27 cellular contexts compared by ENCODE assay signal in genomic region chr12:19199322-19199721, GRCh38.
DNase-seq lines count a peak whose midpoint lies in the region; ATAC-seq and TF ChIP-seq lines count a peak whose summit lies in the region.
"Had no signal": no experiment of that assay in that cellular context is flagged by ENCODE, and none has a peak within 500 bp of the region (broad histone marks: within the 10 kb centered on the region; RNA-seq: fewer than 3 reads in every experiment).

No MANE protein-coding gene starts in this region.

- intact Hi-C loops in ovary (cut with DNase I): no loop called here

- POLR2A ChIA-PET in HEK293T (lab: Yijun Ruan, JAX): interaction anchor here (0.6 kb wide), 1 partner anchor 13 kb away, joined by 3 read pairs; no protein-coding TSS in a partner anchor

- no peak for TF ChIP-seq EP300 in ovary (IDR thresholded peaks at IDR 0.05)

- ATAC-seq in HG03095 (IDR thresholded peaks at IDR 0.05; ENCODE audit: unreplicated experiment): no peak
- no peak for ATAC-seq in HG03520 (IDR thresholded peaks at IDR 0.05; ENCODE audit: unreplicated experiment)
- ATAC-seq: HepG2, PC-3 had no signal

- no peaks in the 10 kb centered on the region for H3K36me3 ChIP-seq in HUES6 (ENCODE audit: control insufficient read depth, insufficient read depth, low read length)
- no peaks in the 10 kb centered on the region for H3K36me3 ChIP-seq in KMS-11 (ENCODE audit: insufficient read depth)
- H3K36me3 ChIP-seq in ovary: no peaks in the 10 kb centered on the region
- H3K36me3 ChIP-seq: SJSA1 had no signal

- H3K4me3 ChIP-seq in HUES6 (ENCODE audit: low read depth, low read length) (no peak overlapping the region), KMS-11 (IDR thresholded peaks at IDR 0.05; ENCODE audit: insufficient read depth, low read depth, low read length) (no peak overlapping the region), ovary (no peak overlapping the region)
- H3K4me3 ChIP-seq: GM23248, SJSA1 had no signal

- peaks cover 54% of the 10 kb centered on the region for H3K4me1 ChIP-seq in HUES6 (ENCODE audit: control insufficient read depth, insufficient read depth, low read length)
- H3K4me1 ChIP-seq in KMS-11 (ENCODE audit: low read depth, poor library complexity, severe bottlenecking): peaks cover 15% of the 10 kb centered on the region
- peaks cover 1% of the 10 kb centered on the region for H3K4me1 ChIP-seq in ovary (ENCODE audit: insufficient read depth)

- 0 out of 2 replicates have a peak overlapping the region, but pooled peaks have one; percentile 37 for H3K27ac ChIP-seq in HUES6 (ENCODE audit: low read depth, low read length)
- peak overlapping the region; percentile 14; the same call in 1 of the 2 replicates for H3K27ac ChIP-seq in KMS-11
- H3K27ac ChIP-seq in ovary: no peak overlapping the region
- H3K27ac ChIP-seq: HL-60, SJSA1 had no signal

- H2AFZ ChIP-seq in KMS-11 (ENCODE audit: low read depth): no peak overlapping the region
- H2AFZ ChIP-seq: GM23248 had no signal

- CTCF ChIA-PET in HEK293T (lab: Yijun Ruan, JAX): interaction anchor here (0.6 to 0.8 kb wide), 2 partner anchors 13 to 47 kb away, joined by 3 read pairs; no protein-coding TSS in a partner anchor

- H3K9me3 ChIP-seq in HUES6 (ENCODE audit: control insufficient read depth, insufficient read depth, low read depth, low read length) (no peaks in the 10 kb centered on the region), ovary (no peaks in the 10 kb centered on the region)
- H3K9me3 ChIP-seq: SJSA1 had no signal

- no peak for TF ChIP-seq CTCF in KMS-11 (conservative IDR thresholded peaks at IDR 0.05; ENCODE audit: low read depth, low read length)
- TF ChIP-seq CTCF in ovary (IDR thresholded peaks at IDR 0.05): no peak

- H3K4me2 ChIP-seq in KMS-11: peak overlapping the region; percentile 30; the same call in 1 of the 2 replicates

- H3K9ac ChIP-seq in HUES6 (ENCODE audit: low read length) (no peak overlapping the region), KMS-11 (no peak overlapping the region)
- H3K9ac ChIP-seq: GM23248 had no signal

- H3K79me2 ChIP-seq in KMS-11 (ENCODE audit: insufficient read depth, low read depth): no peaks in the 10 kb centered on the region

- no peak for TF ChIP-seq POLR2A in ovary (IDR thresholded peaks at IDR 0.05)

- no peaks in the 10 kb centered on the region for H3K27me3 ChIP-seq in HUES6 (ENCODE audit: control insufficient read depth, insufficient read depth, low read length)
- no peaks in the 10 kb centered on the region for H3K27me3 ChIP-seq in KMS-11 (ENCODE audit: insufficient read depth, low read depth)
- no peaks in the 10 kb centered on the region for H3K27me3 ChIP-seq in ovary
- H3K27me3 ChIP-seq: SJSA1 had no signal

- no peaks in the 10 kb centered on the region for H4K20me1 ChIP-seq in KMS-11 (ENCODE audit: insufficient read depth)

- DNase-seq in RPMI7951 (ENCODE audit: low read depth) (peak; percentile 30), myocyte (ENCODE audit: low read depth) (peak; percentile 63), ovary (no peak), HEK293T (ENCODE audit: extremely low spot score) (no peak)
- DNase-seq: C1 segment of cervical spinal cord; CD4-positive, alpha-beta memory T cell; COR-L47; DMS53; GM23248; H9; HFFc6; NCI-H1105 treated with DMSO at 0.1 percent for 48 hours; NCI-H146; NCI-H2029 treated with DMSO at 0.1 percent for 48 hours; NCI-H226; NCI-H510A; NCI-H748 treated with DMSO at 0.1 percent for 48 hours; NK-92 treated with Interleukin-12 subunit alpha and Interleukin-12 subunit beta, amount 100 ng/mL, for 24 hours; PC-3; Right ventricle myocardium superior had no signal

TF ChIP-seq in HEK293T, 16 proteins besides CTCF, POLR2A, EP300 and RAD21:
- no peak for TF ChIP-seq HDGF (IDR thresholded peaks at IDR 0.05; ENCODE audit: borderline replicate concordance)
- no peak for TF ChIP-seq PKNOX1 (IDR thresholded peaks at IDR 0.05)
- no peak for TF ChIP-seq LEF1 (IDR thresholded peaks at IDR 0.05; ENCODE audit: borderline replicate concordance)
- no peak for TF ChIP-seq CTBP1 (IDR thresholded peaks at IDR 0.05; ENCODE audit: borderline replicate concordance)
- TF ChIP-seq FOXM1 (IDR thresholded peaks at IDR 0.05; ENCODE audit: borderline replicate concordance): no peak
- TF ChIP-seq SP1 (IDR thresholded peaks at IDR 0.05): no peak
- no peak for TF ChIP-seq SUZ12 (IDR thresholded peaks at IDR 0.05)
- no peak for TF ChIP-seq ELF4 (IDR thresholded peaks at IDR 0.05)
- TF ChIP-seq FOXA1 (IDR thresholded peaks at IDR 0.05): no peak
- TF ChIP-seq ARNT (IDR thresholded peaks at IDR 0.05): no peak
- no peak for TF ChIP-seq TARDBP (IDR thresholded peaks at IDR 0.05)
- no peak for TF ChIP-seq BHLHE40 (IDR thresholded peaks at IDR 0.05; ENCODE audit: borderline replicate concordance)

Comparison
In these comparisons a context has a peak if more than half of its experiments do, and no peak if none do; other contexts are left out.
1. H3K27ac ChIP-seq: peak in HUES6 (single experiment) and KMS-11 (single experiment); none in ovary (0 of 2).
2. DNase-seq: peak in RPMI7951 (single experiment) and myocyte (single experiment); none in ovary (0 of 5) and HEK293T (single experiment).